In genomic region chr13:49996951-49997895, GRCh38 we compare ENCODE assay signal across 1 cellular context.
TF ChIP-seq lines count a peak whose summit lies in the region.

Gene TRIM13 (plus strand): TSS chr13:49997042. CDS start chr13:50011941, 14,899 bp downstream.

TF ChIP-seq in K562, 482 proteins besides CTCF, POLR2A, EP300 and RAD21 (continued from another document and continues in another):
- peak; percentile 38 for TF ChIP-seq SMAD1 (IDR thresholded peaks at IDR 0.05; ENCODE audit: low read depth, low read length, partially characterized antibody)
- no peak for TF ChIP-seq PTBP1 (IDR thresholded peaks at IDR 0.05; ENCODE audit: low read depth, low read length)
- no peak for TF ChIP-seq ZNF57 (CRISPR knock-in tag; IDR thresholded peaks at IDR 0.05)
- TF ChIP-seq SIN3B (IDR thresholded peaks at IDR 0.05; ENCODE audit: low read depth) = 0 out of 2 replicates have a peak, but pooled peaks have one; percentile 22
- peak; percentile 49 to 65; a peak in 3 of 4 replicates for TF ChIP-seq MAZ (CRISPR knock-in tag; conservative IDR thresholded peaks at IDR 0.05 in 1 of 2, IDR thresholded peaks at IDR 0.05 in 1 of 2)
- TF ChIP-seq MLX (CRISPR knock-in tag; conservative IDR thresholded peaks at IDR 0.05) = no peak
- TF ChIP-seq RHOXF2B (CRISPR knock-in tag; conservative IDR thresholded peaks at IDR 0.05) = no peak
- no peak for TF ChIP-seq ZZZ3 (IDR thresholded peaks at IDR 0.05)
- peak; percentile 84 for TF ChIP-seq CTCFL (IDR thresholded peaks at IDR 0.05; ENCODE audit: borderline replicate concordance, insufficient read depth, low read depth, low read length, poor library complexity, severe bottlenecking)
- peak; percentile 18; the same call in 1 of the 2 replicates for TF ChIP-seq POLR2AphosphoS5 (IDR thresholded peaks at IDR 0.05; ENCODE audit: control insufficient read depth, insufficient read depth, low read depth, low read length)
- no peak for TF ChIP-seq HLTF (IDR thresholded peaks at IDR 0.05)
- no peak for TF ChIP-seq CEBPG (CRISPR knock-in tag; IDR thresholded peaks at IDR 0.05)
- TF ChIP-seq CEBPG (tag; conservative IDR thresholded peaks at IDR 0.05 in 1 of 2, IDR thresholded peaks at IDR 0.05 in 1 of 2) = no peak
- TF ChIP-seq SIN3A (IDR thresholded peaks at IDR 0.05; ENCODE audit: borderline replicate concordance in 2 of 2, control insufficient read depth in 1 of 2, low read depth in 2 of 2, low read length in 2 of 2) = no peak; a peak in 1 of 4 replicates
- peak; percentile 19 for TF ChIP-seq GABPB1 (CRISPR knock-in tag; IDR thresholded peaks at IDR 0.05)
- TF ChIP-seq HMG20B (CRISPR knock-in tag; IDR thresholded peaks at IDR 0.05) = no peak
- TF ChIP-seq MEF2D (tag; conservative IDR thresholded peaks at IDR 0.05; ENCODE audit: low read depth) = no peak
- TF ChIP-seq ATF4 (CRISPR knock-in tag; IDR thresholded peaks at IDR 0.05) = 0 out of 2 replicates have a peak, but pooled peaks have one; percentile 22
- no peak for TF ChIP-seq JUN (IDR thresholded peaks at IDR 0.05; ENCODE audit: borderline replicate concordance, low read depth, low read length)
- no peak for TF ChIP-seq JUN (CRISPR knock-in tag; IDR thresholded peaks at IDR 0.05; ENCODE audit: borderline replicate concordance)
- no peak for TF ChIP-seq GMEB1 (CRISPR knock-in tag; IDR thresholded peaks at IDR 0.05)
- TF ChIP-seq RREB1 (CRISPR knock-in tag; IDR thresholded peaks at IDR 0.05) = peak; percentile 26; the same call in 1 of the 2 replicates
- no peak for TF ChIP-seq TRIM28 (IDR thresholded peaks at IDR 0.05)
- TF ChIP-seq NFIX (CRISPR knock-in tag; IDR thresholded peaks at IDR 0.05; ENCODE audit: low read depth) = no peak
- peak in 1 of 2 experiments; percentile 16; a peak in 1 of 4 replicates for TF ChIP-seq NONO (IDR thresholded peaks at IDR 0.05; ENCODE audit: low read depth in 2 of 2, low read length in 1 of 2)
- TF ChIP-seq CTBP1 (IDR thresholded peaks at IDR 0.05; ENCODE audit: borderline replicate concordance) = peak; percentile 48
- TF ChIP-seq CREBBP (IDR thresholded peaks at IDR 0.05; ENCODE audit: low read depth, low read length) = no peak
- no peak for TF ChIP-seq BRD9 (IDR thresholded peaks at IDR 0.05; ENCODE audit: low read depth, partially characterized antibody)
- TF ChIP-seq DLX4 (CRISPR knock-in tag; IDR thresholded peaks at IDR 0.05) = no peak
- no peak for TF ChIP-seq ZNF764 (CRISPR knock-in tag; IDR thresholded peaks at IDR 0.05; ENCODE audit: low read depth)
- TF ChIP-seq SMARCA5 (IDR thresholded peaks at IDR 0.05) = no peak
- TF ChIP-seq SREBF1 (IDR thresholded peaks at IDR 0.05; ENCODE audit: borderline replicate concordance, low read depth, low read length) = no peak
- TF ChIP-seq GTF3C2 (IDR thresholded peaks at IDR 0.05; ENCODE audit: borderline replicate concordance, extremely low read depth, insufficient read length) = no peak
- TF ChIP-seq ZNF699 (CRISPR knock-in tag; IDR thresholded peaks at IDR 0.05; ENCODE audit: insufficient replicate concordance) = no peak
- peak; percentile 99 for TF ChIP-seq PCBP1 (IDR thresholded peaks at IDR 0.05; ENCODE audit: low read depth, low read length, poor library complexity, severe bottlenecking)
- TF ChIP-seq HSF4 (CRISPR knock-in tag; IDR thresholded peaks at IDR 0.05; ENCODE audit: borderline replicate concordance) = no peak
- peak; percentile 51 for TF ChIP-seq CXXC5 (CRISPR knock-in tag; IDR thresholded peaks at IDR 0.05)
- no peak for TF ChIP-seq ARID1B (IDR thresholded peaks at IDR 0.05)
- TF ChIP-seq KDM2B (CRISPR knock-in tag; IDR thresholded peaks at IDR 0.05) = no peak
- TF ChIP-seq PURB (CRISPR knock-in tag; IDR thresholded peaks at IDR 0.05; ENCODE audit: low read depth) = no peak
- 0 out of 2 replicates have a peak, but pooled peaks have one; percentile 31 for TF ChIP-seq SRSF3 (IDR thresholded peaks at IDR 0.05; ENCODE audit: insufficient read depth, low read length)
- TF ChIP-seq RAD51 (IDR thresholded peaks at IDR 0.05; ENCODE audit: borderline replicate concordance, low read depth) = no peak
- no peak for TF ChIP-seq NCOA2 (IDR thresholded peaks at IDR 0.05; ENCODE audit: partially characterized antibody in 2 of 2)
- no peak for TF ChIP-seq RERE (CRISPR knock-in tag; IDR thresholded peaks at IDR 0.05; ENCODE audit: borderline replicate concordance)
